ENCODE assay signal across 12 cellular contexts in genomic region chr3:171753665-171754408, GRCh38.
DNase-seq lines count a peak whose midpoint lies in the region.
"Had no signal": no experiment of that assay in that cellular context is flagged by ENCODE, and none has a peak within 500 bp of the region (broad histone marks: within the 10 kb centered on the region; RNA-seq: fewer than 3 reads in every experiment).

No MANE protein-coding gene starts in this region.

- no peaks in the 10 kb centered on the region for H3K36me3 Mint-ChIP-seq in activated T-cell treated with anti-CD3 and anti-CD28 coated beads, Interleukin-2, amount 50 U/mL, for 24 hours (ENCODE audit: low read depth)
- H3K36me3 Mint-ChIP-seq: CD4-positive, CD25-positive, alpha-beta regulatory T cell had no signal

- no peak overlapping the region for H3K4me3 Mint-ChIP-seq in activated T-cell treated with anti-CD3 and anti-CD28 coated beads, Interleukin-2, amount 50 U/mL, for 24 hours
- H3K4me3 Mint-ChIP-seq: CD4-positive, CD25-positive, alpha-beta regulatory T cell had no signal

- H3K9me3 Mint-ChIP-seq in activated T-cell treated with anti-CD3 and anti-CD28 coated beads, Interleukin-2, amount 50 U/mL, for 24 hours = no peaks in the 10 kb centered on the region
- H3K9me3 Mint-ChIP-seq: CD4-positive, CD25-positive, alpha-beta regulatory T cell had no signal

- H3K4me1 Mint-ChIP-seq in activated T-cell treated with anti-CD3 and anti-CD28 coated beads, Interleukin-2, amount 50 U/mL, for 24 hours (ENCODE audit: low read depth) = peaks cover 6% of the 10 kb centered on the region
- H3K4me1 Mint-ChIP-seq: CD4-positive, CD25-positive, alpha-beta regulatory T cell had no signal

- H3K9me3 ChIP-seq in adipocyte (ENCODE audit: control insufficient read depth, low read length) = no peaks in the 10 kb centered on the region

- H3K27ac Mint-ChIP-seq in activated T-cell treated with anti-CD3 and anti-CD28 coated beads, Interleukin-2, amount 50 U/mL, for 24 hours = no peak overlapping the region
- H3K27ac Mint-ChIP-seq: CD4-positive, CD25-positive, alpha-beta regulatory T cell had no signal

- no peak overlapping the region for H3K9ac ChIP-seq in adipocyte (ENCODE audit: low read length)

- no peaks in the 10 kb centered on the region for H3K27me3 ChIP-seq in adipocyte (replicated peaks; ENCODE audit: control insufficient read depth, insufficient read depth, low read length)

- H3K36me3 ChIP-seq in adipocyte (ENCODE audit: control insufficient read depth, insufficient read depth, low read length, severe bottlenecking) = no peaks in the 10 kb centered on the region

- peaks cover 20% of the 10 kb centered on the region for H3K4me1 ChIP-seq in adipocyte (ENCODE audit: control insufficient read depth, insufficient read depth, low read length)

- peak overlapping the region; percentile 30 for H3K4me3 ChIP-seq in adipocyte (ENCODE audit: low read length)

- DNase-seq in activated T-cell treated with anti-CD3 and anti-CD28 coated beads, Interleukin-2, amount 50 U/mL, for 48 hours = peak; percentile 36 to 43
- no peak for DNase-seq in activated T-cell treated with anti-CD3 and anti-CD28 coated beads, Interleukin-2, amount 50 U/mL, for 24 hours
- DNase-seq in adipocyte (ENCODE audit: low read depth) (peak; percentile 81), glomerular visceral epithelial cell (ENCODE audit: extremely low spot score) (peak; percentile 22), stromal cell of bone marrow (ENCODE audit: low read depth) (peak; percentile 89), GM19238 (ENCODE audit: insufficient read length, low spot score) (no peak), NCI-H146 (lab: John Stamatoyannopoulos, UW) (no peak), OCI-M2 (lab: John Stamatoyannopoulos, UW; ENCODE audit: unreplicated experiment) (no peak)
- DNase-seq: activated naive CD4-positive, alpha-beta T cell; CD4-positive, CD25-positive, alpha-beta regulatory T cell; NCI-H1417 treated with DMSO at 0.1 percent for 48 hours; nucleus accumbens had no signal

- peaks cover 10% of the 10 kb centered on the region for H3K27me3 Mint-ChIP-seq in activated T-cell treated with anti-CD3 and anti-CD28 coated beads, Interleukin-2, amount 50 U/mL, for 24 hours

Comparison
In these comparisons a context has a peak if more than half of its experiments do, and no peak if none do; other contexts are left out.
1. DNase-seq: peak in activated T-cell treated with anti-CD3 and anti-CD28 coated beads, Interleukin-2, amount 50 U/mL, for 48 hours (2 of 2), adipocyte (single experiment), glomerular visceral epithelial cell (single experiment) and stromal cell of bone marrow (single experiment); none in activated T-cell treated with anti-CD3 and anti-CD28 coated beads, Interleukin-2, amount 50 U/mL, for 24 hours (single experiment), GM19238 (single experiment), NCI-H146 (single experiment) and OCI-M2 (single experiment).